25 cellular contexts compared by ENCODE assay signal in the genomic region with DNA sequence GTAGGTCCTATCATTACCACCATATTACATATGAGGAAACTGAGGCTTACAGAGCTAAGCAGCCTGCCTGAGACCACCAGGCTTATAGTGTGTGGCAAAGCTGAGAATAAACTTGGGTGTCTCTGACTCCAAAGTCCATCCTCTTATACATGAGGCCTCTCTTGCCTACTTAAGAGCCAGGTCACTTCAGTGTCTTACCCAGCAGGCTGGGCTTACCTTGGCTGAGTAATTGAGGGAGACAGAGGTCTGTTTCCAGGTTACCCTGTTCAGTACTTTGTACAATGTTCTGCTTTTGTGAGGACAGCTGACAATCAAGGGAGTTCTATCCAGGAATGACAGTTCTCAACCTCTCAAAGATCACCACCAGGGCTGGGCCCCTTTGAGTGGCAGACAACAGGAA.
"Had no signal": no experiment of that assay in that cellular context is flagged by ENCODE, and none has a peak within 500 bp of the region (broad histone marks: within the 10 kb centered on the region; RNA-seq: fewer than 3 reads in every experiment).

No MANE protein-coding gene starts in this region.

- H3K4me1 ChIP-seq: pancreas, transverse colon, vagina had no signal

- H3K27me3 Mint-ChIP-seq: naive B cell; natural killer cell treated with Interleukin-12 subunit alpha and Interleukin-12 subunit beta and Interleukin-15 and Interleukin-18, amount 100 ng/mL, for 72 hours; stimulated activated naive CD8-positive, alpha-beta T cell treated with anti-CD3 and anti-CD28 coated beads, Interleukin-15, amount 100 ng/mL, for 72 hours had no signal

- FAIRE-seq: frontal cortex, keratinocyte, pancreas had no signal

- H3K4me3 Mint-ChIP-seq: mesothelial cell of epicardium; naive B cell; natural killer cell treated with Interleukin-12 subunit alpha and Interleukin-12 subunit beta and Interleukin-15 and Interleukin-18, amount 100 ng/mL, for 72 hours; neural crest cell; stimulated activated naive CD8-positive, alpha-beta T cell treated with anti-CD3 and anti-CD28 coated beads, Interleukin-15, amount 100 ng/mL, for 72 hours had no signal

- H3K9me3 ChIP-seq: mucosa of descending colon, neutrophil, pancreas, suprapubic skin, transverse colon, vagina had no signal

- H3K9me3 Mint-ChIP-seq: mesothelial cell of epicardium; natural killer cell treated with Interleukin-12 subunit alpha and Interleukin-12 subunit beta and Interleukin-15 and Interleukin-18, amount 100 ng/mL, for 72 hours; neural crest cell; stimulated activated naive CD8-positive, alpha-beta T cell treated with anti-CD3 and anti-CD28 coated beads, Interleukin-15, amount 100 ng/mL, for 72 hours had no signal

- DNase-seq: dorsolateral prefrontal cortex; effector CD4-positive, alpha-beta T cell; mesenchymal stem cell; mucosa of descending colon; naive B cell; pancreas; retina; stimulated activated CD4-positive, alpha-beta T cell treated with anti-CD3 and anti-CD28 coated beads, Interleukin-12 subunit alpha, Interleukin-12 subunit beta, amount 100 ng/mL, for 4 hours; stimulated activated CD4-positive, alpha-beta T cell treated with anti-CD3 and anti-CD28 coated beads, Interleukin-1b, Interleukin-23, amount 100 ng/mL, for 48 hours; stimulated activated CD4-positive, alpha-beta T cell treated with anti-CD3 and anti-CD28 coated beads, Interleukin-4, amount 100 ng/mL, for 1 hour; stimulated activated CD8-positive, alpha-beta memory T cell treated with anti-CD3 and anti-CD28 coated beads, Interleukin-4, amount 100 ng/mL, for 48 hours; stimulated activated naive CD4-positive, alpha-beta T cell; stimulated activated naive CD8-positive, alpha-beta T cell treated with anti-CD3 and anti-CD28 coated beads, Interleukin-15, amount 100 ng/mL, for 72 hours; transverse colon had no signal

- H3K4me3 ChIP-seq: dorsolateral prefrontal cortex, lung, mucosa of descending colon, pancreas, smooth muscle cell, suprapubic skin, transverse colon, vagina had no signal

- H3K27ac ChIP-seq: dorsolateral prefrontal cortex, neutrophil, pancreas, suprapubic skin, transverse colon, vagina had no signal

- H3K27ac Mint-ChIP-seq: mesothelial cell of epicardium; natural killer cell treated with Interleukin-12 subunit alpha and Interleukin-12 subunit beta and Interleukin-15 and Interleukin-18, amount 100 ng/mL, for 72 hours; stimulated activated naive CD8-positive, alpha-beta T cell treated with anti-CD3 and anti-CD28 coated beads, Interleukin-15, amount 100 ng/mL, for 72 hours had no signal

- ATAC-seq: mucosa of descending colon; natural killer cell treated with Interleukin-12 subunit alpha and Interleukin-12 subunit beta and Interleukin-15 and Interleukin-18, amount 100 ng/mL, for 72 hours; pancreas; sciatic nerve; stimulated activated naive CD8-positive, alpha-beta T cell treated with anti-CD3 and anti-CD28 coated beads, Interleukin-15, amount 100 ng/mL, for 72 hours had no signal

- H3K4me2 ChIP-seq: smooth muscle cell had no signal

- H3K4me1 Mint-ChIP-seq: mesothelial cell of epicardium; naive B cell; neural crest cell; stimulated activated naive CD8-positive, alpha-beta T cell treated with anti-CD3 and anti-CD28 coated beads, Interleukin-15, amount 100 ng/mL, for 72 hours had no signal

- H3K27me3 ChIP-seq: dorsolateral prefrontal cortex, neutrophil, pancreas, suprapubic skin, transverse colon, vagina had no signal
